18 cellular contexts compared by ENCODE assay signal in genomic region chr4:94409375-94409679, GRCh38. TPM values are rescaled to one million over a fixed set of nuclear protein-coding genes. Genes with fewer than 3 reads are reported as not detected.
DNase-seq lines count a peak whose midpoint lies in the region; ATAC-seq, FAIRE-seq and TF ChIP-seq lines count a peak whose summit lies in the region.
"Had no signal": no experiment of that assay in that cellular context is flagged by ENCODE, and none has a peak within 500 bp of the region (broad histone marks: within the 10 kb centered on the region; RNA-seq: fewer than 3 reads in every experiment).

No MANE protein-coding gene starts in this region.

- TF ChIP-seq POLR2A in A549 (IDR thresholded peaks at IDR 0.05; ENCODE audit: low read length), result no peak
- TF ChIP-seq POLR2A in gastrocnemius medialis (IDR thresholded peaks at IDR 0.05), result no peak
- TF ChIP-seq POLR2A in ovary (IDR thresholded peaks at IDR 0.05), result no peak

- intact Hi-C loops in gastrocnemius medialis (cut with DNase I; ENCODE audit: low total_unique reads) (loop anchor here (2.0 to 5.0 kb wide), 4 partner anchors 41 to 202 kb away; partner anchors contain the start of genes PDLIM5 and SMARCAD1), ovary (cut with DNase I) (loop anchor here in 3 of 4 donors (5.0 to 10.0 kb wide), 2 partner anchors 183 to 185 kb away; no protein-coding TSS in a partner anchor)

- in situ Hi-C loops in GM23248 (cut with MboI), result loop anchor here (5.0 to 25.0 kb wide), 2 partner anchors 188 to 703 kb away; no protein-coding TSS in a partner anchor
- in situ Hi-C loops in gastrocnemius medialis (cut with MboI; ENCODE audit: low sequenced_read_pairs in 4 of 4), result loop anchor here (5.0 to 10.0 kb wide), 2 partner anchors 185 to 188 kb away; no protein-coding TSS in a partner anchor

- TF ChIP-seq CTCF in A549 (IDR thresholded peaks at IDR 0.05) (no peak), coronary artery (IDR thresholded peaks at IDR 0.05) (no peak), gastrocnemius medialis (IDR thresholded peaks at IDR 0.05 in 4 of 5, conservative IDR thresholded peaks at IDR 0.05 in 1 of 5) (no peak), ovary (IDR thresholded peaks at IDR 0.05) (no peak)

- no peaks in the 10 kb centered on the region for H3K9me2 ChIP-seq in GM23248 (ENCODE audit: insufficient read depth)

- CTCF ChIA-PET in A549 (lab: Yijun Ruan, JAX), result interaction anchor here (1.5 kb wide), 1 partner anchor 43 kb away, joined by 5 read pairs; no protein-coding TSS in a partner anchor

- H3K36me3 ChIP-seq in GM23248 (ENCODE audit: low read depth) (no peaks in the 10 kb centered on the region), gastrocnemius medialis (no peaks in the 10 kb centered on the region), ovary (no peaks in the 10 kb centered on the region)
- H3K36me3 ChIP-seq: BLaER1 treated with 17β-estradiol and CSF1 and Interleukin-3, amounts not matched to agents 10 nM and 100 nM; MG63; Peyer's patch had no signal

- TF ChIP-seq RAD21 in A549 (conservative IDR thresholded peaks at IDR 0.05 in 1 of 2, IDR thresholded peaks at IDR 0.05 in 1 of 2), result no peak

- peaks cover 26% of the 10 kb centered on the region; the same call in 1 of the 2 replicates for H3F3A ChIP-seq in GM23248 (ENCODE audit: insufficient read depth)

- H3K27me3 ChIP-seq in GM23248 (replicated peaks; ENCODE audit: insufficient read depth), result no peaks in the 10 kb centered on the region
- H3K27me3 ChIP-seq in gastrocnemius medialis, result no peaks in the 10 kb centered on the region
- H3K27me3 ChIP-seq in ovary, result no peaks in the 10 kb centered on the region
- H3K27me3 ChIP-seq: BLaER1 treated with 17β-estradiol and CSF1 and Interleukin-3, amounts not matched to agents 10 nM and 100 nM; MG63; Peyer's patch had no signal

- WGBS in A549 (ENCODE audit: missing lambda C conversion rate), result 100% methylated on average over 1 of the region's 1 CpG
- WGBS in GM23248 (ENCODE audit: low coverage in 1 of 2, low lambda C conversion rate in 2 of 2, missing lambda C conversion rate in 2 of 2), 2 experiments, result 97 to 100% methylated on average over 1 of the region's 1 CpG
- WGBS in ovary, 3 donors, result 98 to 99% (median 98%) methylated on average over 1 of the region's 1 CpG

- no peak overlapping the region for H2AFZ ChIP-seq in GM23248

- no peaks in the 10 kb centered on the region; the same call in 1 of the 2 replicates for H3K79me2 ChIP-seq in GM23248 (ENCODE audit: insufficient read depth)

- DNase-seq in A549 (ENCODE audit: low read depth in 1 of 2, low spot score in 1 of 2), result no peak
- DNase-seq in GM23248, result no peak
- no peak for DNase-seq in coronary artery (ENCODE audit: low spot score)
- no peak for DNase-seq in gastrocnemius medialis
- no peak for DNase-seq in ovary
- DNase-seq in Kasumi-1 (lab: John Stamatoyannopoulos, UW), result no peak
- DNase-seq: GF-D8, GOT3, KG1, MG63, NCI-H1092 treated with DMSO at 0.1 percent for 48 hours, NCI-H187, NCI-H446 treated with DMSO at 0.1 percent for 48 hours, NCI-H774, Peyer's patch, SHP77 treated with DMSO at 0.1 percent for 48 hours had no signal

- H4K20me1 ChIP-seq in GM23248 (ENCODE audit: insufficient read depth), result no peaks in the 10 kb centered on the region
- H4K20me1 ChIP-seq: BLaER1 treated with 17β-estradiol and CSF1 and Interleukin-3, amounts not matched to agents 10 nM and 100 nM had no signal

- H3K9me3 ChIP-seq in A549, result no peaks in the 10 kb centered on the region
- no peaks in the 10 kb centered on the region for H3K9me3 ChIP-seq in GM23248 (ENCODE audit: low read depth)
- H3K9me3 ChIP-seq in gastrocnemius medialis, result no peaks in the 10 kb centered on the region
- H3K9me3 ChIP-seq in ovary, result no peaks in the 10 kb centered on the region
- H3K9me3 ChIP-seq: BLaER1 treated with 17β-estradiol and CSF1 and Interleukin-3, amounts not matched to agents 10 nM and 100 nM; MG63; Peyer's patch had no signal

- H3K4me3 ChIP-seq in A549 (no peak overlapping the region), GM23248 (no peak overlapping the region), coronary artery (no peak overlapping the region), gastrocnemius medialis (no peak overlapping the region), ovary (no peak overlapping the region)
- H3K4me3 ChIP-seq: BLaER1 treated with 17β-estradiol and CSF1 and Interleukin-3, amounts not matched to agents 10 nM and 100 nM; MG63; Peyer's patch had no signal

- TF ChIP-seq EP300 in A549 (IDR thresholded peaks at IDR 0.05) (no peak), ovary (IDR thresholded peaks at IDR 0.05) (no peak)

- POLR2A ChIA-PET in A549 (lab: Yijun Ruan, JAX), result no interaction called here

- peaks cover 62% of the 10 kb centered on the region for H3K4me1 ChIP-seq in A549
- peaks cover 57% of the 10 kb centered on the region for H3K4me1 ChIP-seq in GM23248 (ENCODE audit: insufficient read depth)
- H3K4me1 ChIP-seq in gastrocnemius medialis, result peaks cover 53 to 60% of the 10 kb centered on the region in 2 donors
- peaks cover 3% of the 10 kb centered on the region for H3K4me1 ChIP-seq in ovary (ENCODE audit: insufficient read depth)
- H3K4me1 ChIP-seq: Peyer's patch had no signal

- ATAC-seq in A549 (no peak), gastrocnemius medialis (no peak), HG02588 (IDR thresholded peaks at IDR 0.05; ENCODE audit: unreplicated experiment) (no peak)

- H3K4me2 ChIP-seq in A549 (no peak overlapping the region; the same call in 1 of the 3 replicates), GM23248 (ENCODE audit: unreplicated experiment) (no peak overlapping the region)
- H3K4me2 ChIP-seq: BLaER1 treated with 17β-estradiol and CSF1 and Interleukin-3, amounts not matched to agents 10 nM and 100 nM had no signal

- no peak for FAIRE-seq in A549 (lab: Jason Lieb, UNC)

- H3K27ac ChIP-seq in A549 (peak overlapping the region; percentile 70 to 79), GM23248 (peak overlapping the region; percentile 84; the same call in 1 of the 2 replicates), coronary artery (peak overlapping the region; percentile 70 to 80), gastrocnemius medialis (peak overlapping the region; percentile 87 to 94 (median 88)), ovary (no peak overlapping the region)
- H3K27ac ChIP-seq: BLaER1 treated with 17β-estradiol and CSF1 and Interleukin-3, amounts not matched to agents 10 nM and 100 nM; Peyer's patch had no signal

- no peak overlapping the region for H3K9ac ChIP-seq in GM23248
- H3K9ac ChIP-seq: BLaER1 treated with 17β-estradiol and CSF1 and Interleukin-3, amounts not matched to agents 10 nM and 100 nM had no signal

TF ChIP-seq in A549, 52 proteins besides CTCF, POLR2A, EP300 and RAD21:
- TF ChIP-seq EHMT2 (IDR thresholded peaks at IDR 0.05; ENCODE audit: low read depth) (no peak), MAFK (IDR thresholded peaks at IDR 0.05; ENCODE audit: partially characterized antibody) (peak; percentile 39)
TF ChIP-seq in A549: peak in this region for 1.

RNA-seq across cellular contexts. Expression of gene PDLIM5, which starts 42.4 kb away (rescaled TPM):
- polyA plus RNA-seq in A549 (2011; rRNA removed) (199 and 242 TPM in 2 replicates), A549 (2017; fragmentation: RNase III; extraction: RNeasy Plus Mini Kit Qiagen cat#74134 plus additional on column Dnase treatment) (43.9 to 54.2 TPM (median 48.2 TPM) in 3 replicates), GM23248 (2016; fragmentation: Nextera tagmentation; extraction: Ambion mirVana) (147 and 149 TPM in 2 replicates), ovary (100 to 1,000 TPM in 1 of 2 donors, 10 to 100 TPM in 1; 24.9 to 154 TPM)
- polyA plus RNA-seq in A549 (2012; cell fraction: cytosol; rRNA removed), result 49.8 and 61.2 TPM in 2 replicates
- polyA plus RNA-seq in A549 (2012; cell fraction: nucleus; rRNA removed), result 46.5 and 53.3 TPM in 2 replicates
- 282 and 319 TPM in 2 replicates for polyA minus RNA-seq in A549 (2011; rRNA and poly(A)+ RNA removed)
- total RNA-seq in GM23248 (2014; rRNA removed; shearing (Covaris generic)), result 115 and 185 TPM in 2 replicates
- total RNA-seq in gastrocnemius medialis (100 to 1,000 TPM; 473 to 833 (median 673) TPM), ovary (100 to 1,000 TPM in 3 of 7 donors, 10 to 100 TPM in 4; 67.2 to 160 (median 87.8) TPM)

Comparison
In these comparisons a context has a peak if more than half of its experiments do, and no peak if none do; other contexts are left out.
1. H3K27ac ChIP-seq: peak in A549 (2 of 2), GM23248 (single experiment), coronary artery (2 of 2) and gastrocnemius medialis (4 of 4); none in ovary (0 of 2).